ENCODE assay signal across 29 cellular contexts in the genomic region with DNA sequence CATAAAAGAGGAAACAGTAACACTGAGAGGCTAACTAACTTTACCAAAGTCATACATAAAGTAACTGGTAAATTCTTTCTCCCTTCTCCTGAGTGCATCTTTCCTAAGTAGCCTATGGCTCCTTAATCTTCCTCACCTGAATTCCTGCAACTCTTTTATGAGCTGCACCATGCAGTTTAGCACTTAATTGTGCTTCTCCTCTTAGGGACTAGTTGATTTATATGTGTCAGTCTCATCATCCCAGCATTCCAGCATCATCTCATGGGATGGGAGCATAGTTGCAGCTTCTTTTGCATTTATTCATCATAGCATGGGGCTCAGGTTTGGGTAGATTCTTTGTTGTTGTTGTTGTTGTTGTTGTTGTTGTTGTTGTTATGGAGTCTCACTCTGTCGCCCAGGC.
"Had no signal": no experiment of that assay in that cellular context is flagged by ENCODE, and none has a peak within 500 bp of the region (broad histone marks: within the 10 kb centered on the region; RNA-seq: fewer than 3 reads in every experiment).

No MANE protein-coding gene starts in this region.

- H3K4me2 ChIP-seq: neural progenitor cell, smooth muscle cell had no signal

- H3K27ac Mint-ChIP-seq: memory B cell; natural killer cell treated with Interleukin-12 subunit alpha and Interleukin-12 subunit beta and Interleukin-15 and Interleukin-18, amount 100 ng/mL, for 72 hours; neural progenitor cell; progenitor cell of endocrine pancreas; stimulated activated naive CD8-positive, alpha-beta T cell treated with anti-CD3 and anti-CD28 coated beads, Interleukin-15, amount 100 ng/mL, for 72 hours had no signal

- H3K9ac ChIP-seq: neural progenitor cell, parathyroid adenoma had no signal

- H3K4me3 Mint-ChIP-seq: memory B cell; mesothelial cell of epicardium; natural killer cell treated with Interleukin-12 subunit alpha and Interleukin-12 subunit beta and Interleukin-15 and Interleukin-18, amount 100 ng/mL, for 72 hours; neural progenitor cell; stimulated activated naive CD8-positive, alpha-beta T cell treated with anti-CD3 and anti-CD28 coated beads, Interleukin-15, amount 100 ng/mL, for 72 hours had no signal

- H3K27ac ChIP-seq: epithelial cell of prostate, gastrocnemius medialis, neural progenitor cell, parathyroid adenoma, suprapubic skin, transverse colon, upper lobe of right lung, uterus had no signal

- H2AFZ ChIP-seq: neural progenitor cell, parathyroid adenoma had no signal

- H3K4me3 ChIP-seq: gastrocnemius medialis, lung, mucosa of descending colon, neural progenitor cell, smooth muscle cell, suprapubic skin, transverse colon, upper lobe of right lung, uterus had no signal

- H3K36me3 ChIP-seq: neural progenitor cell, suprapubic skin, transverse colon, upper lobe of right lung, uterus had no signal

- H3K27me3 Mint-ChIP-seq: memory B cell; naive B cell; natural killer cell treated with Interleukin-12 subunit alpha and Interleukin-12 subunit beta and Interleukin-15 and Interleukin-18, amount 100 ng/mL, for 72 hours; progenitor cell of endocrine pancreas; stimulated activated naive CD8-positive, alpha-beta T cell treated with anti-CD3 and anti-CD28 coated beads, Interleukin-15, amount 100 ng/mL, for 72 hours had no signal

- H3K27me3 ChIP-seq: dorsolateral prefrontal cortex, gastrocnemius medialis, neural progenitor cell, suprapubic skin, transverse colon, upper lobe of right lung, uterus had no signal

- H3K9me3 ChIP-seq: gastrocnemius medialis, mucosa of descending colon, suprapubic skin, transverse colon, upper lobe of right lung, uterus had no signal

- FAIRE-seq: keratinocyte had no signal

- ATAC-seq: esophagus mucosa; gastrocnemius medialis; mucosa of descending colon; natural killer cell treated with Interleukin-12 subunit alpha and Interleukin-12 subunit beta and Interleukin-15 and Interleukin-18, amount 100 ng/mL, for 72 hours; sciatic nerve; stimulated activated naive CD8-positive, alpha-beta T cell treated with anti-CD3 and anti-CD28 coated beads, Interleukin-15, amount 100 ng/mL, for 72 hours; upper lobe of right lung had no signal

- H3K9me3 Mint-ChIP-seq: memory B cell; mesothelial cell of epicardium; naive B cell; natural killer cell treated with Interleukin-12 subunit alpha and Interleukin-12 subunit beta and Interleukin-15 and Interleukin-18, amount 100 ng/mL, for 72 hours; neural progenitor cell; stimulated activated naive CD8-positive, alpha-beta T cell treated with anti-CD3 and anti-CD28 coated beads, Interleukin-15, amount 100 ng/mL, for 72 hours had no signal

- DNase-seq: dorsolateral prefrontal cortex; effector CD4-positive, alpha-beta T cell; foreskin fibroblast; gastrocnemius medialis; head of caudate nucleus; mucosa of descending colon; naive B cell; stimulated activated CD4-positive, alpha-beta T cell treated with anti-CD3 and anti-CD28 coated beads, Interleukin-12 subunit alpha, Interleukin-12 subunit beta, amount 100 ng/mL, for 4 hours; stimulated activated CD4-positive, alpha-beta T cell treated with anti-CD3 and anti-CD28 coated beads, Interleukin-1b, Interleukin-23, amount 100 ng/mL, for 48 hours; stimulated activated CD4-positive, alpha-beta T cell treated with anti-CD3 and anti-CD28 coated beads, Interleukin-4, amount 100 ng/mL, for 1 hour; stimulated activated CD8-positive, alpha-beta memory T cell treated with anti-CD3 and anti-CD28 coated beads, Interleukin-4, amount 100 ng/mL, for 48 hours; stimulated activated naive CD4-positive, alpha-beta T cell; stimulated activated naive CD8-positive, alpha-beta T cell treated with anti-CD3 and anti-CD28 coated beads, Interleukin-15, amount 100 ng/mL, for 72 hours; transverse colon; upper lobe of right lung; uterus had no signal
